Comparison of ENCODE assay signal across 8 cellular contexts in the genomic region with DNA sequence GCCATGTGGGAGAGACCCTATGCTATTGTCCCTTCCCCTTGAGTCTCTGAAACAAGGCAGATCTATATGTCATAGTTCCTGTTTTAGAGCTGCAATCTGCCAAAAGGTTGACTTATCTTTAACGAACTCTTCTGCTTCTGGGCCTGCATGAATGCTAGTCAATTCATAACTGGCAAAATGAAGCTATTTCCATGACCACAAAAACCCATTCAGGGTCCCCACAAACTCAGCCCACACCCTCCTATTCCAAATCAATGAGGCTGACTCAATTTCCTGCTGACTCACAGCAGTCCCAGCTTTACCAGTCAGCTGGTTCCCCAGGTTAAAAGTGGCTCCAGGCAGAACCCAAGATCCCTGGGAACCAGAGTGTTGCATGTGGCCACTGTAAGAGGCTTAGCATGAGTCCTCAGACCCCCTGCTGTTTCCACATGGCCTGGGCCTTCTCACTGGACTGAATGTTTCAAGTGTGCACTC. TPM values are rescaled to one million over a fixed set of nuclear protein-coding genes. Genes with fewer than 3 reads are reported as not detected.
A peak's percentile ranks its signal among the peaks of the same experiment; 100 is the strongest.
DNase-seq lines count a peak whose midpoint lies in the region; ATAC-seq and TF ChIP-seq lines count a peak whose summit lies in the region.

No MANE protein-coding gene starts in this region.

- H3K9me3 ChIP-seq in neuronal stem cell (replicated peaks in 1 of 2; ENCODE audit: control insufficient read depth in 2 of 2, insufficient read depth in 1 of 2, low read depth in 1 of 2, low read length in 2 of 2) = no peaks in the 10 kb centered on the region

- no peak overlapping the region for H3K23ac ChIP-seq in neuronal stem cell (ENCODE audit: low read depth, low read length, poor library complexity)

- H2AK5ac ChIP-seq in neuronal stem cell (ENCODE audit: low read depth, low read length) = no peak overlapping the region

- H3K4me3 Mint-ChIP-seq in T-helper 2 cell treated with Interferon-gamma antibody and Interleukin-4, amounts not matched to agents 5 μg/mL and 100 μg/mL, for 36 hours = no peak overlapping the region

- H3K4ac ChIP-seq in neuronal stem cell (ENCODE audit: low read length) = no peak overlapping the region

- peaks cover 3% of the 10 kb centered on the region for H3K9me3 Mint-ChIP-seq in T-helper 2 cell treated with Interferon-gamma antibody and Interleukin-4, amounts not matched to agents 5 μg/mL and 100 μg/mL, for 36 hours

- H3K36me3 Mint-ChIP-seq in T-helper 2 cell treated with Interferon-gamma antibody and Interleukin-4, amounts not matched to agents 5 μg/mL and 100 μg/mL, for 36 hours (ENCODE audit: low read depth) = no peaks in the 10 kb centered on the region

- H3K18ac ChIP-seq in neuronal stem cell (ENCODE audit: low read length) = no peak overlapping the region

- H3K79me2 ChIP-seq in ACC112 (ENCODE audit: control insufficient read depth, insufficient read depth, low read length, unreplicated experiment) = no peaks in the 10 kb centered on the region

- H2AFZ ChIP-seq in ACC112 (ENCODE audit: low read length, unreplicated experiment) (no peak overlapping the region), neuronal stem cell (ENCODE audit: low read length) (no peak overlapping the region)

- H3K4me1 ChIP-seq in ACC112 (ENCODE audit: control insufficient read depth, insufficient read depth, low read length, unreplicated experiment) = peaks cover 35% of the 10 kb centered on the region
- no peaks in the 10 kb centered on the region for H3K4me1 ChIP-seq in neuronal stem cell (ENCODE audit: control insufficient read depth in 2 of 2, insufficient read depth in 1 of 2, low read depth in 1 of 2, low read length in 2 of 2)

- H2BK15ac ChIP-seq in neuronal stem cell (ENCODE audit: low read length) = no peak overlapping the region

- no peak overlapping the region for H2BK120ac ChIP-seq in neuronal stem cell (ENCODE audit: low read depth, low read length)

- H4K91ac ChIP-seq in neuronal stem cell (ENCODE audit: low read depth, low read length, poor library complexity) = no peak overlapping the region

- WGBS in neuronal stem cell (ENCODE audit: extremely low coverage in 2 of 2, insufficient read length in 2 of 2, insufficient replicate concordance in 1 of 2), 2 donors = no CpG with 5 or more reads among the region's 1 CpG

- H4K8ac ChIP-seq in neuronal stem cell (ENCODE audit: low read depth, low read length) = no peak overlapping the region

- no peaks in the 10 kb centered on the region for H3K27me3 ChIP-seq in ACC112 (ENCODE audit: insufficient read depth, low read length)
- no peaks in the 10 kb centered on the region for H3K27me3 ChIP-seq in neuronal stem cell (ENCODE audit: control insufficient read depth in 3 of 3, insufficient read depth in 3 of 3, low read depth in 1 of 3, low read length in 3 of 3)

- no peak overlapping the region for H2BK12ac ChIP-seq in neuronal stem cell (ENCODE audit: low read length)

- ATAC-seq in GM19043 (IDR thresholded peaks at IDR 0.05; ENCODE audit: low read depth, unreplicated experiment) = peak; percentile 75
- ATAC-seq in HG03108 (IDR thresholded peaks at IDR 0.05; ENCODE audit: unreplicated experiment) = peak; percentile 67

- peak; percentile 27 for DNase-seq in T-helper 2 cell treated with Interferon-gamma antibody and Interleukin-4, amounts not matched to agents 5 μg/mL and 100 μg/mL, for 36 hours (ENCODE audit: low spot score)
- DNase-seq in retinal pigment epithelial cell (ENCODE audit: low read depth) (peak; percentile 90), NCI-H510A (lab: John Stamatoyannopoulos, UW) (no peak), T-helper 9 cell (no peak), neuronal stem cell (ENCODE audit: low spot score) (no peak)

- H3K4me2 ChIP-seq in neuronal stem cell (ENCODE audit: insufficient read depth, low read length, poor library complexity, severe bottlenecking) = no peak overlapping the region

- no peak overlapping the region for H3K14ac ChIP-seq in neuronal stem cell (ENCODE audit: low read length)

- no peak for TF ChIP-seq CTCF in retinal pigment epithelial cell (conservative IDR thresholded peaks at IDR 0.05; ENCODE audit: low read depth, low read length)

- no peaks in the 10 kb centered on the region for H3K79me1 ChIP-seq in neuronal stem cell (ENCODE audit: low read depth, low read length)

- peaks cover 8% of the 10 kb centered on the region for H3K4me1 Mint-ChIP-seq in T-helper 2 cell treated with Interferon-gamma antibody and Interleukin-4, amounts not matched to agents 5 μg/mL and 100 μg/mL, for 36 hours (ENCODE audit: low read depth)

- H3K27ac ChIP-seq in ACC112 (ENCODE audit: low read depth, low read length) (peak overlapping the region; percentile 77), neuronal stem cell (replicated peaks; ENCODE audit: low read length) (no peak overlapping the region)

- H3K27me3 Mint-ChIP-seq in T-helper 2 cell treated with Interferon-gamma antibody and Interleukin-4, amounts not matched to agents 5 μg/mL and 100 μg/mL, for 36 hours (ENCODE audit: low read depth) = no peaks in the 10 kb centered on the region

- no peak overlapping the region for H3K9ac ChIP-seq in neuronal stem cell (ENCODE audit: low read depth, low read length, poor library complexity)

- H3K36me3 ChIP-seq in ACC112 (ENCODE audit: insufficient read depth, low read length) (no peaks in the 10 kb centered on the region), neuronal stem cell (replicated peaks in 1 of 2; ENCODE audit: control insufficient read depth in 2 of 2, insufficient read depth in 2 of 2, low read length in 2 of 2) (no peaks in the 10 kb centered on the region)

- peak overlapping the region; percentile 14; the same call in 1 of the 2 replicates for H3K4me3 ChIP-seq in ACC112 (ENCODE audit: low read depth, low read length)
- no peak overlapping the region for H3K4me3 ChIP-seq in retinal pigment epithelial cell (ENCODE audit: low read length)
- H3K4me3 ChIP-seq in neuronal stem cell (ENCODE audit: low read length in 2 of 2) = no peak overlapping the region

- no peak overlapping the region for H3K27ac Mint-ChIP-seq in T-helper 2 cell treated with Interferon-gamma antibody and Interleukin-4, amounts not matched to agents 5 μg/mL and 100 μg/mL, for 36 hours

- H2BK5ac ChIP-seq in neuronal stem cell (ENCODE audit: low read length) = no peak overlapping the region

RNA-seq across cellular contexts. Expression of gene SOD3, which starts 25.2 kb away (rescaled TPM):
- 4.6 TPM for polyA plus RNA-seq in neuronal stem cell (2013, experiment 1 of 2)
- 4.4 TPM for polyA plus RNA-seq in neuronal stem cell (2013, experiment 2 of 2)

Comparison
In these comparisons a context has a peak if more than half of its experiments do, and no peak if none do; other contexts are left out.
1. DNase-seq: peak in T-helper 2 cell treated with Interferon-gamma antibody and Interleukin-4, amounts not matched to agents 5 μg/mL and 100 μg/mL, for 36 hours (single experiment) and retinal pigment epithelial cell (single experiment); none in NCI-H510A (single experiment), T-helper 9 cell (single experiment) and neuronal stem cell (single experiment).